In genomic region chr5:61162010-61162831, GRCh38 we compare ENCODE assay signal across 1 cellular context.
A peak's percentile ranks its signal among the peaks of the same experiment; 100 is the strongest.
TF ChIP-seq lines count a peak whose summit lies in the region.

Gene SMIM15 (minus strand): TSS chr5:61162468. CDS start chr5:61160171, 2,297 bp downstream.

TF ChIP-seq in K562, 482 proteins besides CTCF, POLR2A, EP300 and RAD21 (continued from another document and continues in another):
- peak; percentile 54 for TF ChIP-seq MAX (CRISPR knock-in tag; IDR thresholded peaks at IDR 0.05)
- TF ChIP-seq ZNF212 (CRISPR knock-in tag; IDR thresholded peaks at IDR 0.05): no peak
- TF ChIP-seq PML (IDR thresholded peaks at IDR 0.05; ENCODE audit: low read length): peak; percentile 54
- peak; percentile 65; the same call in 1 of the 2 replicates for TF ChIP-seq ZBTB2 (IDR thresholded peaks at IDR 0.05)
- peak; percentile 67 to 74; a peak in 3 of 4 replicates for TF ChIP-seq KDM1A (IDR thresholded peaks at IDR 0.05)
- no peak for TF ChIP-seq ZBTB34 (CRISPR knock-in tag; IDR thresholded peaks at IDR 0.05)
- TF ChIP-seq ZNF584 (CRISPR knock-in tag; IDR thresholded peaks at IDR 0.05; ENCODE audit: low read depth): no peak
- TF ChIP-seq CBX5 (IDR thresholded peaks at IDR 0.05; ENCODE audit: borderline replicate concordance, low read depth): no peak
- TF ChIP-seq YY1 (IDR thresholded peaks at IDR 0.05; ENCODE audit: borderline replicate concordance in 1 of 3, control insufficient read depth in 1 of 3, extremely low read depth in 1 of 3, insufficient read depth in 3 of 3, insufficient read length in 1 of 3, insufficient replicate concordance in 2 of 3, low read depth in 1 of 3, low read length in 2 of 3): peak; percentile 53 to 94 (median 90)
- TF ChIP-seq ZNF318 (IDR thresholded peaks at IDR 0.05; ENCODE audit: borderline replicate concordance in 1 of 2, low read depth in 1 of 2): no peak
- TF ChIP-seq CCNT2 (IDR thresholded peaks at IDR 0.05; ENCODE audit: borderline replicate concordance, extremely low read depth, insufficient read length, low read depth, low read length): peak; percentile 36
- TF ChIP-seq FOXK2 (conservative IDR thresholded peaks at IDR 0.05 in 1 of 2, IDR thresholded peaks at IDR 0.05 in 1 of 2; ENCODE audit: low read depth in 2 of 2): 0 out of 4 replicates have a peak, but pooled peaks of 1 of the 2 experiments have one; percentile 34
- TF ChIP-seq ILK (tag; IDR thresholded peaks at IDR 0.05; ENCODE audit: borderline replicate concordance, low read depth): no peak
- TF ChIP-seq PCBP1 (IDR thresholded peaks at IDR 0.05; ENCODE audit: low read depth, low read length, poor library complexity, severe bottlenecking): peak; percentile 91
- no peak; the same call in 1 of the 2 replicates for TF ChIP-seq ZC3H4 (CRISPR knock-in tag; IDR thresholded peaks at IDR 0.05; ENCODE audit: borderline replicate concordance)
- TF ChIP-seq SAFB (IDR thresholded peaks at IDR 0.05; ENCODE audit: borderline replicate concordance, low read depth, low read length): peak; percentile 43; the same call in 1 of the 2 replicates
- no peak for TF ChIP-seq PHTF2 (CRISPR knock-in tag; IDR thresholded peaks at IDR 0.05)
- no peak for TF ChIP-seq XRCC5 (IDR thresholded peaks at IDR 0.05; ENCODE audit: low read depth, low read length)
- peak; percentile 52 for TF ChIP-seq NFIC (IDR thresholded peaks at IDR 0.05)
- TF ChIP-seq BRD9 (IDR thresholded peaks at IDR 0.05; ENCODE audit: low read depth, partially characterized antibody): peak; percentile 68
- no peak for TF ChIP-seq U2AF1 (optimal IDR thresholded peaks at IDR 0.05; ENCODE audit: low read depth, low read length)
- no peak for TF ChIP-seq KAT2B (IDR thresholded peaks at IDR 0.05; ENCODE audit: low read depth, low read length)
- no peak for TF ChIP-seq KAT8 (IDR thresholded peaks at IDR 0.05; ENCODE audit: low read depth)
- TF ChIP-seq RBM17 (IDR thresholded peaks at IDR 0.05; ENCODE audit: borderline replicate concordance, low read depth, low read length): no peak
- no peak for TF ChIP-seq ZNF589 (CRISPR knock-in tag; IDR thresholded peaks at IDR 0.05; ENCODE audit: low read depth)
- no peak for TF ChIP-seq STAT6 (CRISPR knock-in tag; IDR thresholded peaks at IDR 0.05)
- TF ChIP-seq CBX1 (IDR thresholded peaks at IDR 0.05; ENCODE audit: low read depth): peak; percentile 85
- peak; percentile 51; the same call in 1 of the 2 replicates for TF ChIP-seq HMGXB4 (CRISPR knock-in tag; IDR thresholded peaks at IDR 0.05)
- TF ChIP-seq LEF1 (IDR thresholded peaks at IDR 0.05): no peak
- TF ChIP-seq SNRNP70 (optimal IDR thresholded peaks at IDR 0.05; ENCODE audit: low read depth, low read length): no peak
- no peak for TF ChIP-seq RBM34 (IDR thresholded peaks at IDR 0.05; ENCODE audit: borderline replicate concordance, insufficient read depth, low read length)
- TF ChIP-seq ZNF146 (CRISPR knock-in tag; IDR thresholded peaks at IDR 0.05; ENCODE audit: unreplicated experiment): no peak
- no peak for TF ChIP-seq CEBPB (tag; IDR thresholded peaks at IDR 0.05)
- no peak for TF ChIP-seq ADNP (tag; IDR thresholded peaks at IDR 0.05)
- peak; percentile 47 for TF ChIP-seq CREM (IDR thresholded peaks at IDR 0.05; ENCODE audit: low read depth)
- TF ChIP-seq NR2F6 (CRISPR knock-in tag; IDR thresholded peaks at IDR 0.05): no peak
